32 cellular contexts compared by ENCODE assay signal in the genomic region with DNA sequence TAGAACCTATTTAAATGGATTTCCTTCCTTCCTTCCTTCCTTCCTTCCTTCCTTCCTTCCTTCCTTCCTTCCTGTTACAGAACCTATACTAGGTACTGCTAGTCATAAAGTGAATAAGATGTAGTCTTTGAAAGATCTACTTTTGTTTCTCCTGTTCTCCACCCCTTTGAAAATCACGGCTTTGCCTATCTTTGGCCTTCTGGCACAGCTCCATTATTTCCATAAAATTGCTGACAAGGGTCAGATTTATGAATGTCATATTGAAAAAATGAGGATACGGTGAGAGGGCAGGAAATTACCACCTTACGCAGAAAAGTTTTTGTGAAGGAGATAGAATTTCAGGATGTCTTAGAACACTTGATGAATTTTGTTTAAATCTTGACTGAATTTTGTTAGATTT.
"Had no signal": no experiment of that assay in that cellular context is flagged by ENCODE, and none has a peak within 500 bp of the region (broad histone marks: within the 10 kb centered on the region; RNA-seq: fewer than 3 reads in every experiment).

No MANE protein-coding gene starts in this region.

- H3K4me3 Mint-ChIP-seq: activated CD4-positive, alpha-beta memory T cell treated with anti-CD3 and anti-CD28 coated beads, Interleukin-2, amount 10 ng/mL, durations not matched to agents 7 days and 5 days; activated CD4-positive, alpha-beta T cell treated with anti-CD3 and anti-CD28 coated beads for 36 hours; activated CD4-positive, alpha-beta T cell treated with anti-CD3 and anti-CD28 coated beads, Interleukin-2, amount 10 ng/mL, durations not matched to agents 7 days and 5 days; activated naive CD8-positive, alpha-beta T cell; activated T-cell treated with anti-CD3 and anti-CD28 coated beads, Interleukin-2, amount 50 U/mL, for 24 hours; activated T-cell treated with anti-CD3 and anti-CD28 coated beads, Interleukin-2, amount 50 U/mL, for 72 hours; central memory CD8-positive, alpha-beta T cell; dendritic cell treated with granulocyte-macrophage colony-stimulating factor and Interleukin-4, amounts not matched to agents 40 ng/mL and 50 ng/mL, for 4 days; endodermal cell had no signal

- H3K4me2 ChIP-seq: hepatocyte had no signal

- H3K4me1 Mint-ChIP-seq: activated CD4-positive, alpha-beta memory T cell treated with anti-CD3 and anti-CD28 coated beads, Interleukin-2, amount 10 ng/mL, durations not matched to agents 7 days and 5 days; activated CD4-positive, alpha-beta T cell treated with anti-CD3 and anti-CD28 coated beads for 36 hours; activated CD4-positive, alpha-beta T cell treated with anti-CD3 and anti-CD28 coated beads, Interleukin-2, amount 10 ng/mL, durations not matched to agents 7 days and 5 days; central memory CD8-positive, alpha-beta T cell; endodermal cell had no signal

- H3K79me2 ChIP-seq: hepatocyte had no signal

- DNase-seq: activated CD4-positive, alpha-beta memory T cell treated with anti-CD3 and anti-CD28 coated beads, Interleukin-2, amount 10 ng/mL, durations not matched to agents 7 days and 5 days; activated CD4-positive, alpha-beta T cell treated with anti-CD3 and anti-CD28 coated beads for 36 hours; activated CD4-positive, alpha-beta T cell treated with anti-CD3 and anti-CD28 coated beads, Interleukin-2, amount 10 ng/mL, durations not matched to agents 7 days and 5 days; activated CD4-positive, alpha-beta T cell treated with anti-CD3 and anti-CD28 coated beads, Interleukin-2, amount 50 U/mL, for 4 hours; activated CD4-positive, CD25-positive, alpha-beta regulatory T cell; activated CD4-positive, CD25-positive, alpha-beta regulatory T cell treated with anti-CD3 and anti-CD28 coated beads, Interleukin-2, amount 50 U/mL, for 72 hours; activated CD8-positive, alpha-beta memory T cell treated with anti-CD3 and anti-CD28 coated beads, Interleukin-2, amount 50 U/mL, for 48 hours; activated gamma-delta T cell; activated naive CD4-positive, alpha-beta T cell treated with anti-CD3 and anti-CD28 coated beads, Interleukin-2, amount 50 U/mL, for 16 hours; activated naive CD4-positive, alpha-beta T cell treated with Interleukin-2 at 50 U/mL for 16 hours; activated T-cell treated with anti-CD3 and anti-CD28 coated beads for 4 hours; activated T-cell treated with anti-CD3 and anti-CD28 coated beads, Interleukin-2, amount 50 U/mL, for 24 hours; activated T-cell treated with anti-CD3 and anti-CD28 coated beads, Interleukin-2, amount 50 U/mL, for 72 hours; amniotic stem cell; anterior cingulate cortex; brain microvascular endothelial cell; dorsolateral prefrontal cortex; effector memory CD4-positive, alpha-beta T cell; endodermal cell; erythroblast; foreskin keratinocyte; gastrocnemius medialis; heart right ventricle; T-helper 2 cell had no signal

- H3K9me3 ChIP-seq: esophagus muscularis mucosa, gastrocnemius medialis, heart right ventricle had no signal

- H3K4me1 ChIP-seq: gastrocnemius medialis had no signal

- H3K27me3 ChIP-seq: brain microvascular endothelial cell, dorsolateral prefrontal cortex, esophagus muscularis mucosa, foreskin keratinocyte, gastrocnemius medialis, heart right ventricle, hepatocyte had no signal

- H3K9me3 Mint-ChIP-seq: activated CD4-positive, alpha-beta memory T cell treated with anti-CD3 and anti-CD28 coated beads, Interleukin-2, amount 10 ng/mL, durations not matched to agents 7 days and 5 days; activated T-cell treated with anti-CD3 and anti-CD28 coated beads, Interleukin-2, amount 50 U/mL, for 24 hours; central memory CD8-positive, alpha-beta T cell; dendritic cell treated with granulocyte-macrophage colony-stimulating factor and Interleukin-4, amounts not matched to agents 40 ng/mL and 50 ng/mL, for 4 days had no signal

- FAIRE-seq: astrocyte, bronchial epithelial cell had no signal

- ATAC-seq: activated CD4-positive, alpha-beta T cell treated with anti-CD3 and anti-CD28 coated beads for 36 hours; activated T-cell treated with anti-CD3 and anti-CD28 coated beads, Interleukin-2, amount 50 U/mL, for 72 hours; foreskin keratinocyte; gastrocnemius medialis; heart right ventricle had no signal

- H3K4me3 ChIP-seq: coronary artery, dorsolateral prefrontal cortex, esophagus muscularis mucosa, gastrocnemius medialis, heart right ventricle, hepatocyte had no signal

- H3K36me3 ChIP-seq: brain microvascular endothelial cell, esophagus muscularis mucosa, gastrocnemius medialis, heart right ventricle had no signal

- H2AFZ ChIP-seq: hepatocyte had no signal

- H3K27ac ChIP-seq: brain microvascular endothelial cell, coronary artery, dorsolateral prefrontal cortex, esophagus muscularis mucosa, foreskin keratinocyte, gastrocnemius medialis, heart right ventricle, hepatocyte had no signal

- H3K27ac Mint-ChIP-seq: activated CD4-positive, alpha-beta memory T cell treated with anti-CD3 and anti-CD28 coated beads, Interleukin-2, amount 10 ng/mL, durations not matched to agents 7 days and 5 days; activated CD4-positive, alpha-beta T cell treated with anti-CD3 and anti-CD28 coated beads for 36 hours; activated CD4-positive, alpha-beta T cell treated with anti-CD3 and anti-CD28 coated beads, Interleukin-2, amount 10 ng/mL, durations not matched to agents 7 days and 5 days; activated naive CD8-positive, alpha-beta T cell; activated T-cell treated with anti-CD3 and anti-CD28 coated beads, Interleukin-2, amount 50 U/mL, for 24 hours; activated T-cell treated with anti-CD3 and anti-CD28 coated beads, Interleukin-2, amount 50 U/mL, for 72 hours; dendritic cell treated with granulocyte-macrophage colony-stimulating factor and Interleukin-4, amounts not matched to agents 40 ng/mL and 50 ng/mL, for 4 days; endodermal cell had no signal
